12 cellular contexts compared by ENCODE assay signal in genomic region chr2:60873381-60873780, GRCh38. TPM values are rescaled to one million over a fixed set of nuclear protein-coding genes. Genes with fewer than 3 reads are reported as not detected.
DNase-seq lines count a peak whose midpoint lies in the region; ATAC-seq and TF ChIP-seq lines count a peak whose summit lies in the region.
"Had no signal": no experiment of that assay in that cellular context is flagged by ENCODE, and none has a peak within 500 bp of the region (broad histone marks: within the 10 kb centered on the region; RNA-seq: fewer than 3 reads in every experiment).

No MANE protein-coding gene starts in this region.

- intact Hi-C loops in A673 (cut with micrococcal nuclease; ENCODE audit: unreplicated experiment), result no loop called here

- H3K4me1 Mint-ChIP-seq in T-helper 17 cell, result peaks cover 2% of the 10 kb centered on the region

- ATAC-seq in GM18511 (IDR thresholded peaks at IDR 0.05; ENCODE audit: unreplicated experiment), result peak; percentile 91
- peak; percentile 72 for ATAC-seq in GM19463 (IDR thresholded peaks at IDR 0.05; ENCODE audit: unreplicated experiment)
- peak; percentile 70 for ATAC-seq in HG03025 (IDR thresholded peaks at IDR 0.05; ENCODE audit: low FRiP score, unreplicated experiment)
- peak; percentile 47 for ATAC-seq in T-helper 17 cell

- no peak overlapping the region for H3K27ac Mint-ChIP-seq in T-helper 17 cell

- BruUV-seq in A673 (replicated peaks; lab: Mats Ljungman, UMichigan), result no TSS peak

- H3K4me1 ChIP-seq in A673 (ENCODE audit: insufficient read depth, low read length, poor library complexity, severe bottlenecking), result peaks cover 1% of the 10 kb centered on the region
- H3K4me1 ChIP-seq in BE2C, result no peaks in the 10 kb centered on the region
- H3K4me1 ChIP-seq: esophagus muscularis mucosa had no signal

- TF ChIP-seq CTCF in A673 (conservative IDR thresholded peaks at IDR 0.05; ENCODE audit: low read depth, low read length), result no peak
- no peak for TF ChIP-seq CTCF in BE2C (IDR thresholded peaks at IDR 0.05; ENCODE audit: low read depth, low read length)

- H3K4me3 ChIP-seq in A673 (ENCODE audit: low read depth, low read length, poor library complexity, severe bottlenecking) (no peak overlapping the region), BE2C (ENCODE audit: low read depth, low read length) (no peak overlapping the region)
- H3K4me3 ChIP-seq: esophagus muscularis mucosa, ovary, PC-9 had no signal

- no peak overlapping the region for H3K27ac ChIP-seq in A673 (ENCODE audit: low read depth, low read length, poor library complexity, severe bottlenecking)
- H3K27ac ChIP-seq: esophagus muscularis mucosa, ovary, PC-9 had no signal

- H3K9me3 ChIP-seq in T-helper 17 cell (ENCODE audit: control insufficient read depth, low read length, poor library complexity, severe bottlenecking) (peaks cover under 1% of the 10 kb centered on the region), A673 (ENCODE audit: low read depth, low read length, poor library complexity, severe bottlenecking) (no peaks in the 10 kb centered on the region), BE2C (no peaks in the 10 kb centered on the region)
- H3K9me3 ChIP-seq: esophagus muscularis mucosa, ovary had no signal

- H3K36me3 Mint-ChIP-seq in T-helper 17 cell (ENCODE audit: low read depth), result peaks cover 4% of the 10 kb centered on the region

- POLR2A ChIA-PET in A673 (lab: Charles Lee; ENCODE audit: low non-redundant PET), result no interaction called here

- CTCF ChIA-PET in A673 (lab: Charles Lee), result no interaction called here

- DNase-seq in T-helper 17 cell (no peak), dermis blood vessel endothelial cell (no peak), A673 (ENCODE audit: low spot score) (no peak), BE2C (no peak)
- DNase-seq in stimulated activated naive CD4-positive, alpha-beta T cell (lab: John Stamatoyannopoulos, UW), result no peak
- DNase-seq: NCI-H1092, ovary, PC-9 had no signal

- no peak overlapping the region for H3K4me3 Mint-ChIP-seq in T-helper 17 cell

- no peaks in the 10 kb centered on the region for H3K27me3 Mint-ChIP-seq in T-helper 17 cell

- H3K36me3 ChIP-seq in A673 (ENCODE audit: insufficient read depth, low read length, poor library complexity, severe bottlenecking) (no peaks in the 10 kb centered on the region), BE2C (no peaks in the 10 kb centered on the region)
- H3K36me3 ChIP-seq: esophagus muscularis mucosa, ovary had no signal

- no peaks in the 10 kb centered on the region for H3K27me3 ChIP-seq in A673 (replicated peaks; ENCODE audit: insufficient read depth, low read depth, low read length, poor library complexity)
- H3K27me3 ChIP-seq in BE2C, result no peaks in the 10 kb centered on the region
- H3K27me3 ChIP-seq: esophagus muscularis mucosa, ovary had no signal

RNA-seq across cellular contexts. Expression of gene REL, which starts 8.0 kb away (rescaled TPM):
- total RNA-seq in T-helper 17 cell (10 to 100 TPM; 90.9 to 96.2 TPM), dermis blood vessel endothelial cell (21.8 and 30.4 TPM in 2 replicates), A673 (2021) (11.5 and 13.3 TPM in 2 replicates)
- 1.1 TPM for polyA plus RNA-seq in BE2C (2012; ENCODE audit: insufficient read depth, insufficient read length, low read depth)
